Comparison of ENCODE assay signal across 1 cellular context in the genomic region with DNA sequence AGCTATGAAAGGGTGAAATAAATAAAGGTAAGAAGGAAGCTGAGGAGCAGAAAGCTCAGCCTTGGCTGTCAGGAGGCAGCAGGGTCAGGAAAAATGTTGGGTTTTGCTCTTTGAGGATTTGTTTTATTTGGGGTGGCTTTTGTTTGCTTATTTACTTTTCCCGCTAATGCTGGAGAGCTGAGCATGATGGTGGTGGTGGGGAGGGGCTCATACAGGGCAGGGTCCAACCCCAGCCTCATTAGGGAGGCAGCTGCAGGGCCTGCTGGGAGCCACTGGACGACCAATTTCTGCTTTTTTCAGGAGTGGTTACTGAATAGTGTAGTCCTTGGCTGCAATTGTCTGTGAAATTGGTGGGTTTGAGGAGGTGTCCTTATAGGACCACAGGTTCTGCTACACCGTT.
A peak's percentile ranks its signal among the peaks of the same experiment; 100 is the strongest.
TF ChIP-seq lines count a peak whose summit lies in the region.

No MANE protein-coding gene starts in this region.

TF ChIP-seq in HepG2, 621 proteins besides CTCF, POLR2A, EP300 and RAD21 (continued from another document and continues in another):
- TF ChIP-seq, protein P1, sequence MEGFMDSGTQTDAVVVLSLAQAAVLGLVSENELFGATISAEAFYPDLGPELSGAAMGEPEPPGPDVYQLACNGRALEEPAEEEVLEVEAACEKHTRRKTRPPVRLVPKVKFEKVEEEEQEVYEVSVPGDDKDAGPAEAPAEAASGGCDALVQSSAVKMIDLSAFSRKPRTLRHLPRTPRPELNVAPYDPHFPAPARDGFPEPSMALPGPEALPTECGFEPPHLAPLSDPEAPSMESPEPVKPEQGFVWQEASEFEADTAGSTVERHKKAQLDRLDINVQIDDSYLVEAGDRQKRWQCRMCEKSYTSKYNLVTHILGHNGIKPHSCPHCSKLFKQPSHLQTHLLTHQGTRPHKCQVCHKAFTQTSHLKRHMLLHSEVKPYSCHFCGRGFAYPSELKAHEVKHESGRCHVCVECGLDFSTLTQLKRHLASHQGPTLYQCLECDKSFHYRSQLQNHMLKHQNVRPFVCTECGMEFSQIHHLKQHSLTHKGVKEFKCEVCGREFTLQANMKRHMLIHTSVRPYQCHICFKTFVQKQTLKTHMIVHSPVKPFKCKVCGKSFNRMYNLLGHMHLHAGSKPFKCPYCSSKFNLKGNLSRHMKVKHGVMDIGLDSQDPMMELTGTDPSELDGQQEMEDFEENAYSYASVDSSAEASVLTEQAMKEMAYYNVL (CRISPR knock-in tag; IDR thresholded peaks at IDR 0.05; ENCODE audit: borderline replicate concordance), result 0 out of 2 replicates have a peak, but pooled peaks have one; percentile 43
- TF ChIP-seq ZFP1 (CRISPR knock-in tag; IDR thresholded peaks at IDR 0.05) (no peak), NFIB (CRISPR knock-in tag; IDR thresholded peaks at IDR 0.05; ENCODE audit: borderline replicate concordance) (no peak), GATA4 (IDR thresholded peaks at IDR 0.05; ENCODE audit: borderline replicate concordance, low read depth) (no peak), PHF21A (CRISPR knock-in tag; IDR thresholded peaks at IDR 0.05) (peak; percentile 66; the same call in 1 of the 2 replicates), CCDC6 (CRISPR knock-in tag; IDR thresholded peaks at IDR 0.05) (no peak), SPEN (CRISPR knock-in tag; IDR thresholded peaks at IDR 0.05; ENCODE audit: low read depth) (0 out of 2 replicates have a peak, but pooled peaks have one; percentile 24), NR2C2 (CRISPR knock-in tag; IDR thresholded peaks at IDR 0.05; ENCODE audit: borderline replicate concordance) (no peak), ZNF224 (CRISPR knock-in tag; IDR thresholded peaks at IDR 0.05) (no peak), GATAD2A (CRISPR knock-in tag; IDR thresholded peaks at IDR 0.05) (peak; percentile 43; the same call in 1 of the 2 replicates), SIX1 (CRISPR knock-in tag; IDR thresholded peaks at IDR 0.05; ENCODE audit: borderline replicate concordance) (0 out of 2 replicates have a peak, but pooled peaks have one; percentile 22), THYN1 (CRISPR knock-in tag; IDR thresholded peaks at IDR 0.05; ENCODE audit: borderline replicate concordance, low read depth) (no peak), HMG20A (CRISPR knock-in tag; IDR thresholded peaks at IDR 0.05; ENCODE audit: borderline replicate concordance) (no peak), ZNF652 (CRISPR knock-in tag; IDR thresholded peaks at IDR 0.05; ENCODE audit: borderline replicate concordance, low read depth) (peak; percentile 53; the same call in 1 of the 2 replicates), HNRNPK (IDR thresholded peaks at IDR 0.05; ENCODE audit: low read depth, low read length, poor library complexity, severe bottlenecking) (no peak), TBX2 (CRISPR knock-in tag; IDR thresholded peaks at IDR 0.05; ENCODE audit: borderline replicate concordance) (peak; percentile 57; the same call in 1 of the 2 replicates), NFYB (CRISPR knock-in tag; IDR thresholded peaks at IDR 0.05) (no peak), TAF15 (IDR thresholded peaks at IDR 0.05; ENCODE audit: low read depth, low read length, poor library complexity, severe bottlenecking) (no peak), MAFK (conservative IDR thresholded peaks at IDR 0.05 in 1 of 2, IDR thresholded peaks at IDR 0.05 in 1 of 2; ENCODE audit: low read length in 2 of 2) (no peak), MIXL1 (CRISPR knock-in tag; IDR thresholded peaks at IDR 0.05) (peak; percentile 38; the same call in 1 of the 2 replicates), ZSCAN31 (CRISPR knock-in tag; IDR thresholded peaks at IDR 0.05; ENCODE audit: low read depth) (no peak)
- TF ChIP-seq, protein P2, sequence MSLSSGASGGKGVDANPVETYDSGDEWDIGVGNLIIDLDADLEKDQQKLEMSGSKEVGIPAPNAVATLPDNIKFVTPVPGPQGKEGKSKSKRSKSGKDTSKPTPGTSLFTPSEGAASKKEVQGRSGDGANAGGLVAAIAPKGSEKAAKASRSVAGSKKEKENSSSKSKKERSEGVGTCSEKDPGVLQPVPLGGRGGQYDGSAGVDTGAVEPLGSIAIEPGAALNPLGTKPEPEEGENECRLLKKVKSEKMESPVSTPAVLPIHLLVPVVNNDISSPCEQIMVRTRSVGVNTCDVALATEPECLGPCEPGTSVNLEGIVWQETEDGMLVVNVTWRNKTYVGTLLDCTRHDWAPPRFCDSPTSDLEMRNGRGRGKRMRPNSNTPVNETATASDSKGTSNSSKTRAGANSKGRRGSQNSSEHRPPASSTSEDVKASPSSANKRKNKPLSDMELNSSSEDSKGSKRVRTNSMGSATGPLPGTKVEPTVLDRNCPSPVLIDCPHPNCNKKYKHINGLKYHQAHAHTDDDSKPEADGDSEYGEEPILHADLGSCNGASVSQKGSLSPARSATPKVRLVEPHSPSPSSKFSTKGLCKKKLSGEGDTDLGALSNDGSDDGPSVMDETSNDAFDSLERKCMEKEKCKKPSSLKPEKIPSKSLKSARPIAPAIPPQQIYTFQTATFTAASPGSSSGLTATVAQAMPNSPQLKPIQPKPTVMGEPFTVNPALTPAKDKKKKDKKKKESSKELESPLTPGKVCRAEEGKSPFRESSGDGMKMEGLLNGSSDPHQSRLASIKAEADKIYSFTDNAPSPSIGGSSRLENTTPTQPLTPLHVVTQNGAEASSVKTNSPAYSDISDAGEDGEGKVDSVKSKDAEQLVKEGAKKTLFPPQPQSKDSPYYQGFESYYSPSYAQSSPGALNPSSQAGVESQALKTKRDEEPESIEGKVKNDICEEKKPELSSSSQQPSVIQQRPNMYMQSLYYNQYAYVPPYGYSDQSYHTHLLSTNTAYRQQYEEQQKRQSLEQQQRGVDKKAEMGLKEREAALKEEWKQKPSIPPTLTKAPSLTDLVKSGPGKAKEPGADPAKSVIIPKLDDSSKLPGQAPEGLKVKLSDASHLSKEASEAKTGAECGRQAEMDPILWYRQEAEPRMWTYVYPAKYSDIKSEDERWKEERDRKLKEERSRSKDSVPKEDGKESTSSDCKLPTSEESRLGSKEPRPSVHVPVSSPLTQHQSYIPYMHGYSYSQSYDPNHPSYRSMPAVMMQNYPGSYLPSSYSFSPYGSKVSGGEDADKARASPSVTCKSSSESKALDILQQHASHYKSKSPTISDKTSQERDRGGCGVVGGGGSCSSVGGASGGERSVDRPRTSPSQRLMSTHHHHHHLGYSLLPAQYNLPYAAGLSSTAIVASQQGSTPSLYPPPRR (CRISPR knock-in tag; IDR thresholded peaks at IDR 0.05; ENCODE audit: borderline replicate concordance), result no peak
- TF ChIP-seq, protein P3, sequence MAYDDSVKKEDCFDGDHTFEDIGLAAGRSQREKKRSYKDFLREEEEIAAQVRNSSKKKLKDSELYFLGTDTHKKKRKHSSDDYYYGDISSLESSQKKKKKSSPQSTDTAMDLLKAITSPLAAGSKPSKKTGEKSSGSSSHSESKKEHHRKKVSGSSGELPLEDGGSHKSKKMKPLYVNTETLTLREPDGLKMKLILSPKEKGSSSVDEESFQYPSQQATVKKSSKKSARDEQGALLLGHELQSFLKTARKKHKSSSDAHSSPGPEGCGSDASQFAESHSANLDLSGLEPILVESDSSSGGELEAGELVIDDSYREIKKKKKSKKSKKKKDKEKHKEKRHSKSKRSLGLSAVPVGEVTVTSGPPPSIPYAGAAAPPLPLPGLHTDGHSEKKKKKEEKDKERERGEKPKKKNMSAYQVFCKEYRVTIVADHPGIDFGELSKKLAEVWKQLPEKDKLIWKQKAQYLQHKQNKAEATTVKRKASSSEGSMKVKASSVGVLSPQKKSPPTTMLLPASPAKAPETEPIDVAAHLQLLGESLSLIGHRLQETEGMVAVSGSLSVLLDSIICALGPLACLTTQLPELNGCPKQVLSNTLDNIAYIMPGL (CRISPR knock-in tag; IDR thresholded peaks at IDR 0.05; ENCODE audit: borderline replicate concordance in 1 of 2, low read depth in 1 of 2), result no peak
- TF ChIP-seq, protein P4, sequence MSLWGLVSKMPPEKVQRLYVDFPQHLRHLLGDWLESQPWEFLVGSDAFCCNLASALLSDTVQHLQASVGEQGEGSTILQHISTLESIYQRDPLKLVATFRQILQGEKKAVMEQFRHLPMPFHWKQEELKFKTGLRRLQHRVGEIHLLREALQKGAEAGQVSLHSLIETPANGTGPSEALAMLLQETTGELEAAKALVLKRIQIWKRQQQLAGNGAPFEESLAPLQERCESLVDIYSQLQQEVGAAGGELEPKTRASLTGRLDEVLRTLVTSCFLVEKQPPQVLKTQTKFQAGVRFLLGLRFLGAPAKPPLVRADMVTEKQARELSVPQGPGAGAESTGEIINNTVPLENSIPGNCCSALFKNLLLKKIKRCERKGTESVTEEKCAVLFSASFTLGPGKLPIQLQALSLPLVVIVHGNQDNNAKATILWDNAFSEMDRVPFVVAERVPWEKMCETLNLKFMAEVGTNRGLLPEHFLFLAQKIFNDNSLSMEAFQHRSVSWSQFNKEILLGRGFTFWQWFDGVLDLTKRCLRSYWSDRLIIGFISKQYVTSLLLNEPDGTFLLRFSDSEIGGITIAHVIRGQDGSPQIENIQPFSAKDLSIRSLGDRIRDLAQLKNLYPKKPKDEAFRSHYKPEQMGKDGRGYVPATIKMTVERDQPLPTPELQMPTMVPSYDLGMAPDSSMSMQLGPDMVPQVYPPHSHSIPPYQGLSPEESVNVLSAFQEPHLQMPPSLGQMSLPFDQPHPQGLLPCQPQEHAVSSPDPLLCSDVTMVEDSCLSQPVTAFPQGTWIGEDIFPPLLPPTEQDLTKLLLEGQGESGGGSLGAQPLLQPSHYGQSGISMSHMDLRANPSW (CRISPR knock-in tag; IDR thresholded peaks at IDR 0.05; ENCODE audit: borderline replicate concordance), result no peak
- TF ChIP-seq, protein P5, sequence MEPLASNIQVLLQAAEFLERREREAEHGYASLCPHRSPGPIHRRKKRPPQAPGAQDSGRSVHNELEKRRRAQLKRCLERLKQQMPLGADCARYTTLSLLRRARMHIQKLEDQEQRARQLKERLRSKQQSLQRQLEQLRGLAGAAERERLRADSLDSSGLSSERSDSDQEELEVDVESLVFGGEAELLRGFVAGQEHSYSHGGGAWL (CRISPR knock-in tag; IDR thresholded peaks at IDR 0.05), result no peak
- TF ChIP-seq, protein P6, sequence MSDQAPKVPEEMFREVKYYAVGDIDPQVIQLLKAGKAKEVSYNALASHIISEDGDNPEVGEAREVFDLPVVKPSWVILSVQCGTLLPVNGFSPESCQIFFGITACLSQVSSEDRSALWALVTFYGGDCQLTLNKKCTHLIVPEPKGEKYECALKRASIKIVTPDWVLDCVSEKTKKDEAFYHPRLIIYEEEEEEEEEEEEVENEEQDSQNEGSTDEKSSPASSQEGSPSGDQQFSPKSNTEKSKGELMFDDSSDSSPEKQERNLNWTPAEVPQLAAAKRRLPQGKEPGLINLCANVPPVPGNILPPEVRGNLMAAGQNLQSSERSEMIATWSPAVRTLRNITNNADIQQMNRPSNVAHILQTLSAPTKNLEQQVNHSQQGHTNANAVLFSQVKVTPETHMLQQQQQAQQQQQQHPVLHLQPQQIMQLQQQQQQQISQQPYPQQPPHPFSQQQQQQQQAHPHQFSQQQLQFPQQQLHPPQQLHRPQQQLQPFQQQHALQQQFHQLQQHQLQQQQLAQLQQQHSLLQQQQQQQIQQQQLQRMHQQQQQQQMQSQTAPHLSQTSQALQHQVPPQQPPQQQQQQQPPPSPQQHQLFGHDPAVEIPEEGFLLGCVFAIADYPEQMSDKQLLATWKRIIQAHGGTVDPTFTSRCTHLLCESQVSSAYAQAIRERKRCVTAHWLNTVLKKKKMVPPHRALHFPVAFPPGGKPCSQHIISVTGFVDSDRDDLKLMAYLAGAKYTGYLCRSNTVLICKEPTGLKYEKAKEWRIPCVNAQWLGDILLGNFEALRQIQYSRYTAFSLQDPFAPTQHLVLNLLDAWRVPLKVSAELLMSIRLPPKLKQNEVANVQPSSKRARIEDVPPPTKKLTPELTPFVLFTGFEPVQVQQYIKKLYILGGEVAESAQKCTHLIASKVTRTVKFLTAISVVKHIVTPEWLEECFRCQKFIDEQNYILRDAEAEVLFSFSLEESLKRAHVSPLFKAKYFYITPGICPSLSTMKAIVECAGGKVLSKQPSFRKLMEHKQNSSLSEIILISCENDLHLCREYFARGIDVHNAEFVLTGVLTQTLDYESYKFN (CRISPR knock-in tag; conservative IDR thresholded peaks at IDR 0.05), result peak; percentile 85
- TF ChIP-seq, protein P7, sequence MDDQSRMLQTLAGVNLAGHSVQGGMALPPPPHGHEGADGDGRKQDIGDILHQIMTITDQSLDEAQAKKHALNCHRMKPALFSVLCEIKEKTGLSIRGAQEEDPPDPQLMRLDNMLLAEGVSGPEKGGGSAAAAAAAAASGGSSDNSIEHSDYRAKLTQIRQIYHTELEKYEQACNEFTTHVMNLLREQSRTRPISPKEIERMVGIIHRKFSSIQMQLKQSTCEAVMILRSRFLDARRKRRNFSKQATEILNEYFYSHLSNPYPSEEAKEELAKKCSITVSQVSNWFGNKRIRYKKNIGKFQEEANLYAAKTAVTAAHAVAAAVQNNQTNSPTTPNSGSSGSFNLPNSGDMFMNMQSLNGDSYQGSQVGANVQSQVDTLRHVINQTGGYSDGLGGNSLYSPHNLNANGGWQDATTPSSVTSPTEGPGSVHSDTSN (CRISPR knock-in tag; IDR thresholded peaks at IDR 0.05; ENCODE audit: borderline replicate concordance), result no peak
- TF ChIP-seq, protein P8, sequence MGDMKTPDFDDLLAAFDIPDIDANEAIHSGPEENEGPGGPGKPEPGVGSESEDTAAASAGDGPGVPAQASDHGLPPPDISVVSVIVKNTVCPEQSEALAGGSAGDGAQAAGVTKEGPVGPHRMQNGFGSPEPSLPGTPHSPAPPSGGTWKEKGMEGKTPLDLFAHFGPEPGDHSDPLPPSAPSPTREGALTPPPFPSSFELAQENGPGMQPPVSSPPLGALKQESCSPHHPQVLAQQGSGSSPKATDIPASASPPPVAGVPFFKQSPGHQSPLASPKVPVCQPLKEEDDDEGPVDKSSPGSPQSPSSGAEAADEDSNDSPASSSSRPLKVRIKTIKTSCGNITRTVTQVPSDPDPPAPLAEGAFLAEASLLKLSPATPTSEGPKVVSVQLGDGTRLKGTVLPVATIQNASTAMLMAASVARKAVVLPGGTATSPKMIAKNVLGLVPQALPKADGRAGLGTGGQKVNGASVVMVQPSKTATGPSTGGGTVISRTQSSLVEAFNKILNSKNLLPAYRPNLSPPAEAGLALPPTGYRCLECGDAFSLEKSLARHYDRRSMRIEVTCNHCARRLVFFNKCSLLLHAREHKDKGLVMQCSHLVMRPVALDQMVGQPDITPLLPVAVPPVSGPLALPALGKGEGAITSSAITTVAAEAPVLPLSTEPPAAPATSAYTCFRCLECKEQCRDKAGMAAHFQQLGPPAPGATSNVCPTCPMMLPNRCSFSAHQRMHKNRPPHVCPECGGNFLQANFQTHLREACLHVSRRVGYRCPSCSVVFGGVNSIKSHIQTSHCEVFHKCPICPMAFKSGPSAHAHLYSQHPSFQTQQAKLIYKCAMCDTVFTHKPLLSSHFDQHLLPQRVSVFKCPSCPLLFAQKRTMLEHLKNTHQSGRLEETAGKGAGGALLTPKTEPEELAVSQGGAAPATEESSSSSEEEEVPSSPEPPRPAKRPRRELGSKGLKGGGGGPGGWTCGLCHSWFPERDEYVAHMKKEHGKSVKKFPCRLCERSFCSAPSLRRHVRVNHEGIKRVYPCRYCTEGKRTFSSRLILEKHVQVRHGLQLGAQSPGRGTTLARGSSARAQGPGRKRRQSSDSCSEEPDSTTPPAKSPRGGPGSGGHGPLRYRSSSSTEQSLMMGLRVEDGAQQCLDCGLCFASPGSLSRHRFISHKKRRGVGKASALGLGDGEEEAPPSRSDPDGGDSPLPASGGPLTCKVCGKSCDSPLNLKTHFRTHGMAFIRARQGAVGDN (CRISPR knock-in tag; IDR thresholded peaks at IDR 0.05), result peak; percentile 57
- TF ChIP-seq, protein P9, sequence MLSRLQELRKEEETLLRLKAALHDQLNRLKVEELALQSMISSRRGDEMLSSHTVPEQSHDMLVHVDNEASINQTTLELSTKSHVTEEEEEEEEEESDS (CRISPR knock-in tag; IDR thresholded peaks at IDR 0.05; ENCODE audit: borderline replicate concordance), result no peak
- TF ChIP-seq, protein P10, sequence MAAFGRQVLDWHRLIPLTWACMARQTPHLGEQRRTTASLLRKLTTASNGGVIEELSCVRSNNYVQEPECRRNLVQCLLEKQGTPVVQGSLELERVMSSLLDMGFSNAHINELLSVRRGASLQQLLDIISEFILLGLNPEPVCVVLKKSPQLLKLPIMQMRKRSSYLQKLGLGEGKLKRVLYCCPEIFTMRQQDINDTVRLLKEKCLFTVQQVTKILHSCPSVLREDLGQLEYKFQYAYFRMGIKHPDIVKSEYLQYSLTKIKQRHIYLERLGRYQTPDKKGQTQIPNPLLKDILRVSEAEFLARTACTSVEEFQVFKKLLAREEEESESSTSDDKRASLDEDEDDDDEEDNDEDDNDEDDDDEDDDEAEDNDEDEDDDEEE (CRISPR knock-in tag; IDR thresholded peaks at IDR 0.05), result no peak
